ENCODE assay signal across 1 cellular context in the genomic region with DNA sequence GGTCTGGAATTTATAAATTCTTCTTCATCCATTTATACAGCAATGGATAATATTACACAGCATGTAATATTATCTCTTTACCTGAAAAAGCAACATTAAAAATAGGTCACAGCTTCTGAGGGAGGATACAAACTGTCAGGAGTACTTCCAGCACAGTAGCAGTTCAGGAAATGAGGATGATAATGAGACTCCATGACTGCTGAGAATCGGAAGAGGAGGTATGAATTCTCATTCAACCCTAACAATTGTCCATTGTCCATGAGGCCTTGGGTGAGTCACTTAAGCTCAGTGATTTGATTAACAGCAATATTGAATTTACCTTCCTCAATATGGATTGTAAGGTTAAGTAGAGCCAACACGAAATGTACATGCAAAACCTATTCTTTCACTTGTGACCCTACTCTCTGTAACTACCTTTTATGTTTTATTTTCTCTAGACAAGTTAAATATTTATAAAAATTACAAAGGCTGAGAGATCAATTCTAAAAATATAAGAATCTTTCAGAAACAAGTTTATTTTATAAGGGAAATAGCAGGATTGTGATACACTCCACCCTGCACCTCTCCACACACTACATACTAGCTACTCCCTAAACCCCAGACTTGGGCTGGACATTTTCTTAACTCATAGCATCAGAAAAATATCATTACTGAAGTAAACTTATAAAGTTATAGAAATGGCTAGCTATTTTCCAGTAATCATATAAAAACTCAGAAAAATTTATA.
TF ChIP-seq lines count a peak whose summit lies in the region.

No MANE protein-coding gene starts in this region.

TF ChIP-seq in HepG2, 621 proteins besides CTCF, POLR2A, EP300 and RAD21 (continued from another document):
- TF ChIP-seq ZNF446 (CRISPR knock-in tag; IDR thresholded peaks at IDR 0.05) (no peak), IKZF1 (IDR thresholded peaks at IDR 0.05) (no peak), ETV5 (CRISPR knock-in tag; IDR thresholded peaks at IDR 0.05; ENCODE audit: borderline replicate concordance) (no peak), SSRP1 (CRISPR knock-in tag; IDR thresholded peaks at IDR 0.05) (no peak), ZNF138 (CRISPR knock-in tag; IDR thresholded peaks at IDR 0.05; ENCODE audit: low read depth) (no peak), ATF7 (IDR thresholded peaks at IDR 0.05) (no peak), ATF7 (CRISPR knock-in tag; IDR thresholded peaks at IDR 0.05) (no peak), ATF7-NPFF (CRISPR knock-in tag; IDR thresholded peaks at IDR 0.05; ENCODE audit: low read depth) (no peak), ZNF749 (CRISPR knock-in tag; IDR thresholded peaks at IDR 0.05; ENCODE audit: borderline replicate concordance) (no peak), ZNF232 (CRISPR knock-in tag; IDR thresholded peaks at IDR 0.05; ENCODE audit: borderline replicate concordance) (no peak), CSRNP2 (CRISPR knock-in tag; conservative IDR thresholded peaks at IDR 0.05; ENCODE audit: low read depth) (no peak)
- TF ChIP-seq, protein P1, sequence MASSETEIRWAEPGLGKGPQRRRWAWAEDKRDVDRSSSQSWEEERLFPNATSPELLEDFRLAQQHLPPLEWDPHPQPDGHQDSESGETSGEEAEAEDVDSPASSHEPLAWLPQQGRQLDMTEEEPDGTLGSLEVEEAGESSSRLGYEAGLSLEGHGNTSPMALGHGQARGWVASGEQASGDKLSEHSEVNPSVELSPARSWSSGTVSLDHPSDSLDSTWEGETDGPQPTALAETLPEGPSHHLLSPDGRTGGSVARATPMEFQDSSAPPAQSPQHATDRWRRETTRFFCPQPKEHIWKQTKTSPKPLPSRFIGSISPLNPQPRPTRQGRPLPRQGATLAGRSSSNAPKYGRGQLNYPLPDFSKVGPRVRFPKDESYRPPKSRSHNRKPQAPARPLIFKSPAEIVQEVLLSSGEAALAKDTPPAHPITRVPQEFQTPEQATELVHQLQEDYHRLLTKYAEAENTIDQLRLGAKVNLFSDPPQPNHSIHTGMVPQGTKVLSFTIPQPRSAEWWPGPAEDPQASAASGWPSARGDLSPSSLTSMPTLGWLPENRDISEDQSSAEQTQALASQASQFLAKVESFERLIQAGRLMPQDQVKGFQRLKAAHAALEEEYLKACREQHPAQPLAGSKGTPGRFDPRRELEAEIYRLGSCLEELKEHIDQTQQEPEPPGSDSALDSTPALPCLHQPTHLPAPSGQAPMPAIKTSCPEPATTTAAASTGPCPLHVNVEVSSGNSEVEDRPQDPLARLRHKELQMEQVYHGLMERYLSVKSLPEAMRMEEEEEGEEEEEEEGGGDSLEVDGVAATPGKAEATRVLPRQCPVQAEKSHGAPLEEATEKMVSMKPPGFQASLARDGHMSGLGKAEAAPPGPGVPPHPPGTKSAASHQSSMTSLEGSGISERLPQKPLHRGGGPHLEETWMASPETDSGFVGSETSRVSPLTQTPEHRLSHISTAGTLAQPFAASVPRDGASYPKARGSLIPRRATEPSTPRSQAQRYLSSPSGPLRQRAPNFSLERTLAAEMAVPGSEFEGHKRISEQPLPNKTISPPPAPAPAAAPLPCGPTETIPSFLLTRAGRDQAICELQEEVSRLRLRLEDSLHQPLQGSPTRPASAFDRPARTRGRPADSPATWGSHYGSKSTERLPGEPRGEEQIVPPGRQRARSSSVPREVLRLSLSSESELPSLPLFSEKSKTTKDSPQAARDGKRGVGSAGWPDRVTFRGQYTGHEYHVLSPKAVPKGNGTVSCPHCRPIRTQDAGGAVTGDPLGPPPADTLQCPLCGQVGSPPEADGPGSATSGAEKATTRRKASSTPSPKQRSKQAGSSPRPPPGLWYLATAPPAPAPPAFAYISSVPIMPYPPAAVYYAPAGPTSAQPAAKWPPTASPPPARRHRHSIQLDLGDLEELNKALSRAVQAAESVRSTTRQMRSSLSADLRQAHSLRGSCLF (CRISPR knock-in tag; IDR thresholded peaks at IDR 0.05; ENCODE audit: borderline replicate concordance), result no peak
- TF ChIP-seq, protein P2, sequence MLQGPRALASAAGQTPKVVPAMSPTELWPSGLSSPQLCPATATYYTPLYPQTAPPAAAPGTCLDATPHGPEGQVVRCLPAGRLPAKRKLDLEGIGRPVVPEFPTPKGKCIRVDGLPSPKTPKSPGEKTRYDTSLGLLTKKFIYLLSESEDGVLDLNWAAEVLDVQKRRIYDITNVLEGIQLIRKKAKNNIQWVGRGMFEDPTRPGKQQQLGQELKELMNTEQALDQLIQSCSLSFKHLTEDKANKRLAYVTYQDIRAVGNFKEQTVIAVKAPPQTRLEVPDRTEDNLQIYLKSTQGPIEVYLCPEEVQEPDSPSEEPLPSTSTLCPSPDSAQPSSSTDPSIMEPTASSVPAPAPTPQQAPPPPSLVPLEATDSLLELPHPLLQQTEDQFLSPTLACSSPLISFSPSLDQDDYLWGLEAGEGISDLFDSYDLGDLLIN (CRISPR knock-in tag; IDR thresholded peaks at IDR 0.05; ENCODE audit: borderline replicate concordance), result no peak
